Comparison of ENCODE assay signal across 2 cellular contexts in the genomic region with DNA sequence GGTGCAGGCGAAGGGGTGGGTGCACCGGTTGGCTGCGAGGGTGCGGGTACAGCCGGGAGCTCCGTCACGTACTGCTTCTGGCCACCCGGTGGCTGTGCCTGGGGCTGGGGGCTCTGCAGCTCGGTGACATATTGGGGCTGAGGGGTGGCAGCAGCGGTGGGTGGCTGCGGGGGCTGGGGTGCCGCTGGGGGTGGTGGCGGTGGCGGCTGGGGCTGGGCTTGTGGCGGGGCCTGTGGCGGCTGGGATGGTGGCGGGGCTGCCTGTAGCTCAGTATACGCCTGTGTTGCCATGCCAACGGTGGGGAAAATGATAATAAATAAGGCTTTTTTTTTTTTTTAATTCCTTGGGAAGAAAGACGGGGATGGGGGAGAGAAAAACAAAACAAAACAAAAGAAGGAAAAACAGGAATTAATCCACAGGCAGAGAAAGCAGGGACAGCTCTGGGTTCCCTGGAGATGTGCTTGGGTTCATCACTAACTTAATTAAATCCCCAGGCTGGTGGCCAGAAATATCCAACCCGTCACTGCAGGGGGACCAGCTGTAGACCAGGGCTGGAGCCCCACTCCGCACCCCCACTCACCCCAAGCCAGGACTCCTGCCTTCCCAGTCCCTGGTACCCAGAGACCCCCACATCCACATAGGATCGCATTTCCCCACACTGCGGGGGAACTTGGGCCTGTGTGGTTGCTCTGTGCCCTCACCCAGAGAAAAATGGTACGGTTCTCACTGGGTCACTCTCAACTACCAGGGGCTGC.
TF ChIP-seq lines count a peak whose summit lies in the region.

No MANE protein-coding gene starts in this region.

TF ChIP-seq in IMR-90, 13 proteins besides CTCF, POLR2A, EP300 and RAD21:
- TF ChIP-seq SMC3 (IDR thresholded peaks at IDR 0.05; ENCODE audit: low read depth, low read length) (no peak), MXI1 (IDR thresholded peaks at IDR 0.05; ENCODE audit: borderline replicate concordance, low read depth, low read length) (no peak), CEBPB (IDR thresholded peaks at IDR 0.05; ENCODE audit: low read depth, low read length) (no peak), CHD1 (IDR thresholded peaks at IDR 0.05; ENCODE audit: low read depth, low read length) (no peak), RFX5 (IDR thresholded peaks at IDR 0.05; ENCODE audit: low read depth, low read length) (no peak), MAFK (IDR thresholded peaks at IDR 0.05; ENCODE audit: low read depth, low read length) (no peak), FOS (IDR thresholded peaks at IDR 0.05; ENCODE audit: low read depth, low read length) (no peak), RCOR1 (IDR thresholded peaks at IDR 0.05; ENCODE audit: insufficient replicate concordance, low read length) (no peak), NFE2L2 (IDR thresholded peaks at IDR 0.05; ENCODE audit: low read depth, low read length) (no peak), MAZ (IDR thresholded peaks at IDR 0.05; ENCODE audit: borderline replicate concordance, low read depth, low read length) (no peak), BHLHE40 (IDR thresholded peaks at IDR 0.05; ENCODE audit: low read depth, low read length) (no peak)
- TF ChIP-seq, protein P1, sequence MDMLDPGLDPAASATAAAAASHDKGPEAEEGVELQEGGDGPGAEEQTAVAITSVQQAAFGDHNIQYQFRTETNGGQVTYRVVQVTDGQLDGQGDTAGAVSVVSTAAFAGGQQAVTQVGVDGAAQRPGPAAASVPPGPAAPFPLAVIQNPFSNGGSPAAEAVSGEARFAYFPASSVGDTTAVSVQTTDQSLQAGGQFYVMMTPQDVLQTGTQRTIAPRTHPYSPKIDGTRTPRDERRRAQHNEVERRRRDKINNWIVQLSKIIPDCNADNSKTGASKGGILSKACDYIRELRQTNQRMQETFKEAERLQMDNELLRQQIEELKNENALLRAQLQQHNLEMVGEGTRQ (IDR thresholded peaks at IDR 0.05; ENCODE audit: low read depth, low read length): no peak
- TF ChIP-seq, protein P2, sequence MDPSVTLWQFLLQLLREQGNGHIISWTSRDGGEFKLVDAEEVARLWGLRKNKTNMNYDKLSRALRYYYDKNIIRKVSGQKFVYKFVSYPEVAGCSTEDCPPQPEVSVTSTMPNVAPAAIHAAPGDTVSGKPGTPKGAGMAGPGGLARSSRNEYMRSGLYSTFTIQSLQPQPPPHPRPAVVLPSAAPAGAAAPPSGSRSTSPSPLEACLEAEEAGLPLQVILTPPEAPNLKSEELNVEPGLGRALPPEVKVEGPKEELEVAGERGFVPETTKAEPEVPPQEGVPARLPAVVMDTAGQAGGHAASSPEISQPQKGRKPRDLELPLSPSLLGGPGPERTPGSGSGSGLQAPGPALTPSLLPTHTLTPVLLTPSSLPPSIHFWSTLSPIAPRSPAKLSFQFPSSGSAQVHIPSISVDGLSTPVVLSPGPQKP (IDR thresholded peaks at IDR 0.05; ENCODE audit: borderline replicate concordance, low read depth, low read length): no peak

TF ChIP-seq in H1, 55 proteins besides CTCF, POLR2A, EP300 and RAD21:
- TF ChIP-seq GABPA (IDR thresholded peaks at IDR 0.05; ENCODE audit: borderline replicate concordance, insufficient read depth, low read length) (no peak), CBX8 (IDR thresholded peaks at IDR 0.05; ENCODE audit: borderline replicate concordance, low read depth, low read length) (no peak), KDM4A (IDR thresholded peaks at IDR 0.05; ENCODE audit: low read depth, low read length, severe bottlenecking) (no peak), PHF8 (conservative IDR thresholded peaks at IDR 0.05; ENCODE audit: low read depth, low read length) (no peak), SUZ12 (IDR thresholded peaks at IDR 0.05; ENCODE audit: low read length) (no peak), SP1 (IDR thresholded peaks at IDR 0.05; ENCODE audit: low read depth, low read length) (no peak), RNF2 (IDR thresholded peaks at IDR 0.05; ENCODE audit: borderline replicate concordance, low read depth, low read length, missing control alignments, poor library complexity, severe bottlenecking) (no peak), TAF7 (optimal IDR thresholded peaks at IDR 0.05; ENCODE audit: borderline replicate concordance, low read depth, low read length) (no peak), SIX5 (IDR thresholded peaks at IDR 0.05; ENCODE audit: low read depth, low read length) (no peak), CEBPB (IDR thresholded peaks at IDR 0.05; ENCODE audit: low read depth, low read length) (no peak), ASH2L (IDR thresholded peaks at IDR 0.05; ENCODE audit: low read length) (no peak), BACH1 (IDR thresholded peaks at IDR 0.05; ENCODE audit: low read length) (no peak), TBP (IDR thresholded peaks at IDR 0.05; ENCODE audit: low read depth, low read length) (no peak), NANOG (IDR thresholded peaks at IDR 0.05; ENCODE audit: insufficient read depth, low read depth, low read length, poor library complexity, severe bottlenecking) (no peak), SP4 (IDR thresholded peaks at IDR 0.05; ENCODE audit: low read length) (no peak), CBX5 (IDR thresholded peaks at IDR 0.05; ENCODE audit: low read depth, low read length) (no peak), GTF2F1 (IDR thresholded peaks at IDR 0.05; ENCODE audit: borderline replicate concordance, low read depth, low read length) (no peak), SIN3A (conservative IDR thresholded peaks at IDR 0.05 in 1 of 2, IDR thresholded peaks at IDR 0.05 in 1 of 2; ENCODE audit: low read depth in 1 of 2, low read length in 2 of 2) (no peak), EZH2 (IDR thresholded peaks at IDR 0.05; ENCODE audit: low read depth, low read length, severe bottlenecking) (no peak), SRF (IDR thresholded peaks at IDR 0.05; ENCODE audit: low read depth, low read length) (no peak)
